Comparison of ENCODE assay signal across 19 cellular contexts in the genomic region with DNA sequence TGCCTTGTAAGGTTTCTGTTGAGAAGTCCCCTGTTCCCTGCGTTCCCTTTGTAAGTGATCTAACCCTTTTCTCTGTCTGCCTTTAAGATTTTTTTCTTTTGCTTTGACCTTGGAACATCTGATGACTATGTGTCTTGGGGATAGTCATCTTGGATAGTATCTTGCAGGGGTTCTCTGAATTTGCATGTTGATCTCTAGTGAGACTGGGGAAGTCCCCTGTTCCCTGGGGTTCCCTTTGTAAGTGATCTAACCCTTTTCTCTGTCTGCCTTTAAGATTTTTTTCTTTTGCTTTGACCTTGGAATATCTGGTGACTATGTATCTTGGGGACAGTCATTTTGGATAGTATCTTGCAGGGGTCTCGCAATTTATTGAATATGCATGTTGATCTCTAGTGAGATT. TPM values are rescaled to one million over a fixed set of nuclear protein-coding genes. Genes with fewer than 3 reads are reported as not detected.
DNase-seq lines count a peak whose midpoint lies in the region; ATAC-seq and TF ChIP-seq lines count a peak whose summit lies in the region.
"Had no signal": no experiment of that assay in that cellular context is flagged by ENCODE, and none has a peak within 500 bp of the region (broad histone marks: within the 10 kb centered on the region; RNA-seq: fewer than 3 reads in every experiment).

No MANE protein-coding gene starts in this region.

- DNase-seq in GM12865 (ENCODE audit: low read depth) (peak; percentile 60), mesenteric fat pad (ENCODE audit: low spot score) (no peak), NCI-H146 treated with DMSO at 0.1 percent for 48 hours (lab: John Stamatoyannopoulos, UW; ENCODE audit: unreplicated experiment) (no peak), kidney tubule cell (ENCODE audit: low spot score) (no peak), CD1c-positive myeloid dendritic cell (ENCODE audit: extremely low spot score) (no peak)
- DNase-seq: activated CD8-positive, alpha-beta memory T cell treated with anti-CD3 and anti-CD28 coated beads, Interleukin-2, amount 50 U/mL, for 4 hours; brain microvascular endothelial cell; effector memory CD8-positive, alpha-beta T cell; esophagus squamous epithelium; kidney; NCI-H1048; NCI-H2029 treated with DMSO at 0.1 percent for 48 hours; PC-3; retina had no signal

- no peak for TF ChIP-seq CTCF in GM12865 (IDR thresholded peaks at IDR 0.05; ENCODE audit: insufficient read depth, low read depth, low read length, missing control alignments)

- peak; percentile 37 for ATAC-seq in GM18909 (IDR thresholded peaks at IDR 0.05; ENCODE audit: poor library complexity, unreplicated experiment)
- ATAC-seq in HG02759 (IDR thresholded peaks at IDR 0.05; ENCODE audit: unreplicated experiment) = peak; percentile 32
- peak; percentile 50 for ATAC-seq in HG03520 (IDR thresholded peaks at IDR 0.05; ENCODE audit: unreplicated experiment)
- ATAC-seq: effector memory CD8-positive, alpha-beta T cell; gastroesophageal sphincter; PC-3 had no signal

- no peak overlapping the region for H3K4me3 ChIP-seq in GM12865 (ENCODE audit: low read depth, low read length)
- H3K4me3 ChIP-seq: BLaER1 treated with 17β-estradiol and CSF1 and Interleukin-3, amounts not matched to agents 10 nM and 100 nM; esophagus squamous epithelium; gastroesophageal sphincter had no signal

RNA-seq across cellular contexts. Expression of a gene that starts 38.2 kb away (rescaled TPM):
- 31.1 TPM for total RNA-seq in mesenteric fat pad
